In the genomic region with DNA sequence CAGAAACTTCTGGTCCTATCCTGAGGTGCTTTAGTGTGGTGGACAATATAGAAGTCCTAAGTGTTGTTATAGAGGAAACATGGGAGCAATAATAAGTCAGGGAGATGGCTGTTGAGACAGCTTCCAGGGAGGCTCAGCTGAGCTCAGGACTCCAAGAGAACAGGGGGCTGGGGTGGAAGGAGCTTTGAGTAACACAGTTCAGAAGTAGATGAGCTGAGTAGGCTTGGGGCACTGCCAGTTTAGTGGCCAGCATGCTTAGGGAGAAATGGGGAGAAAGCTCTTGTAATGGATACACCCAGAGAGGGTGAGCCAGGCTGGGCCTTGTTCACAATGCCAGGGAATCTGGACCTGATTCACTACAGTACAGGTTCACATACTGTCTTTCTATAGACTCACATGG, we compare ENCODE assay signal across 31 cellular contexts.
"Had no signal": no experiment of that assay in that cellular context is flagged by ENCODE, and none has a peak within 500 bp of the region (broad histone marks: within the 10 kb centered on the region; RNA-seq: fewer than 3 reads in every experiment).

No MANE protein-coding gene starts in this region.

- ATAC-seq: activated CD8-positive, alpha-beta T cell treated with anti-CD3 and anti-CD28 coated beads for 36 hours; PC-3 had no signal

- H3K27ac ChIP-seq: Peyer's patch, SJSA1 had no signal

- H3K9ac ChIP-seq: SK-N-SH had no signal

- H3K4me3 ChIP-seq: Peyer's patch, SJSA1 had no signal

- H3K4me1 ChIP-seq: Peyer's patch, SJSA1 had no signal

- H3K4me2 ChIP-seq: SK-N-SH had no signal

- DNase-seq: activated CD4-positive, alpha-beta T cell treated with anti-CD3 and anti-CD28 coated beads, Interleukin-2, amount 10 ng/mL, durations not matched to agents 24 days and 14 days; activated CD4-positive, alpha-beta T cell treated with anti-CD3 and anti-CD28 coated beads, Interleukin-2, amount 50 U/mL, for 4 hours; activated CD8-positive, alpha-beta T cell treated with anti-CD3 and anti-CD28 coated beads for 36 hours; activated gamma-delta T cell; activated naive CD4-positive, alpha-beta T cell treated with Interleukin-2 at 50 U/mL for 16 hours; activated naive CD8-positive, alpha-beta T cell treated with anti-CD3 and anti-CD28 coated beads, Interleukin-2, amount 10 ng/mL, durations not matched to agents 7 days and 5 days; activated T-cell treated with anti-CD3 and anti-CD28 coated beads, Interleukin-2, amount 50 U/mL, for 24 hours; amygdala; central memory CD4-positive, alpha-beta T cell; Kasumi-1; KG1; MM.1S; MV-4-11; NCI-H1092; NCI-H1436 treated with DMSO at 0.1 percent for 48 hours; NCI-H1694 treated with DMSO at 0.1 percent for 48 hours; NCI-H2029; NCI-H2171; NCI-H510A; NCI-H526; NCI-H748 treated with DMSO at 0.1 percent for 48 hours; NK-92 treated with Interleukin-12 subunit alpha and Interleukin-12 subunit beta, amount 100 ng/mL, for 24 hours; PC-3; Peyer's patch; RPMI8226; SHP77 treated with DMSO at 0.1 percent for 48 hours; SK-N-SH had no signal

- FAIRE-seq: astrocyte, bronchial epithelial cell, TTC549 had no signal

- H3K27me3 ChIP-seq: Peyer's patch, SJSA1 had no signal

- H3K9me3 ChIP-seq: Peyer's patch, SJSA1, SK-N-SH had no signal

- H3K36me3 ChIP-seq: Peyer's patch, SJSA1 had no signal
